ENCODE assay signal across 8 cellular contexts in genomic region chr2:69798466-69798908, GRCh38. TPM values are rescaled to one million over a fixed set of nuclear protein-coding genes. Genes with fewer than 3 reads are reported as not detected.
DNase-seq lines count a peak whose midpoint lies in the region; ATAC-seq, FAIRE-seq and TF ChIP-seq lines count a peak whose summit lies in the region.

No MANE protein-coding gene starts in this region.

- H3K27me3 ChIP-seq in astrocyte (ENCODE audit: insufficient read depth, low read length) (no peaks in the 10 kb centered on the region), left lung (no peaks in the 10 kb centered on the region), transverse colon (no peaks in the 10 kb centered on the region)

- H4K20me1 ChIP-seq in astrocyte (ENCODE audit: insufficient read depth, low read length): no peaks in the 10 kb centered on the region

- in situ Hi-C loops in transverse colon (cut with MboI; ENCODE audit: low pct_ligation_motif_present in 1 of 4, low pct_unique_long_range_greater_than_20kb in 1 of 4, low sequenced_read_pairs in 3 of 4): no loop called here

- H3K4me3 Mint-ChIP-seq in activated T-cell treated with anti-CD3 and anti-CD28 coated beads, Interleukin-2, amount 50 U/mL, for 72 hours: peak overlapping the region; percentile 37 to 52
- no peak overlapping the region for H3K4me3 Mint-ChIP-seq in activated T-cell treated with anti-CD3 and anti-CD28 coated beads, Interleukin-2, amount 50 U/mL, for 4 hours
- peak overlapping the region; percentile 73 for H3K4me3 Mint-ChIP-seq in astrocyte (ENCODE audit: unreplicated experiment)

- H3K9ac ChIP-seq in astrocyte (ENCODE audit: low read length): peak overlapping the region; percentile 85

- H3K27ac ChIP-seq in astrocyte (ENCODE audit: low read depth, low read length) (peak overlapping the region; percentile 89), left lung (peak overlapping the region; percentile 49 to 57), transverse colon (peak overlapping the region; percentile 72 to 80 (median 76))

- DNase-seq in activated T-cell treated with anti-CD3 and anti-CD28 coated beads, Interleukin-2, amount 50 U/mL, for 72 hours: no peak
- DNase-seq in activated T-cell treated with anti-CD3 and anti-CD28 coated beads, Interleukin-2, amount 50 U/mL, for 4 hours: no peak
- peak; percentile 69 for DNase-seq in astrocyte (ENCODE audit: low read depth)
- no peak for DNase-seq in left lung
- peak; percentile 14 for DNase-seq in transverse colon
- DNase-seq in NCI-H2196 treated with DMSO at 0.1 percent for 48 hours (lab: John Stamatoyannopoulos, UW; ENCODE audit: unreplicated experiment): no peak
- no peak for DNase-seq in HuH-7.5 (ENCODE audit: low spot score)
- DNase-seq in T-helper 1 cell: no peak

- H3K4me3 ChIP-seq in astrocyte (ENCODE audit: insufficient read depth, low read depth, low read length) (peak overlapping the region; percentile 62), left lung (no peak overlapping the region), transverse colon (peak overlapping the region in 3 of 4 donors; percentile 24 to 40 (median 24))

- no peaks in the 10 kb centered on the region for H3K9me3 Mint-ChIP-seq in activated T-cell treated with anti-CD3 and anti-CD28 coated beads, Interleukin-2, amount 50 U/mL, for 72 hours
- H3K9me3 Mint-ChIP-seq in activated T-cell treated with anti-CD3 and anti-CD28 coated beads, Interleukin-2, amount 50 U/mL, for 4 hours: no peaks in the 10 kb centered on the region
- no peaks in the 10 kb centered on the region for H3K9me3 Mint-ChIP-seq in astrocyte (ENCODE audit: unreplicated experiment)

- peak overlapping the region; percentile 54 for H2AFZ ChIP-seq in astrocyte (ENCODE audit: low read depth, low read length)

- no peaks in the 10 kb centered on the region for H3K27me3 Mint-ChIP-seq in activated T-cell treated with anti-CD3 and anti-CD28 coated beads, Interleukin-2, amount 50 U/mL, for 72 hours (ENCODE audit: low read depth)
- no peaks in the 10 kb centered on the region for H3K27me3 Mint-ChIP-seq in activated T-cell treated with anti-CD3 and anti-CD28 coated beads, Interleukin-2, amount 50 U/mL, for 4 hours (ENCODE audit: low read depth)
- no peaks in the 10 kb centered on the region for H3K27me3 Mint-ChIP-seq in astrocyte (ENCODE audit: low read depth, unreplicated experiment)

- no peak for ATAC-seq in activated T-cell treated with anti-CD3 and anti-CD28 coated beads, Interleukin-2, amount 50 U/mL, for 72 hours (replicated peaks in 1 of 2)
- ATAC-seq in activated T-cell treated with anti-CD3 and anti-CD28 coated beads, Interleukin-2, amount 50 U/mL, for 4 hours: no peak
- peak; percentile 79 for ATAC-seq in left lung

- no peak for TF ChIP-seq POLR2A in transverse colon (IDR thresholded peaks at IDR 0.05)

- intact Hi-C loops in left lung (cut with DNase I): no loop called here
- intact Hi-C loops in transverse colon (cut with DNase I; ENCODE audit: low total_unique reads): no loop called here

- TF ChIP-seq CTCF in astrocyte (IDR thresholded peaks at IDR 0.05; ENCODE audit: insufficient read depth, low read depth, low read length): no peak
- TF ChIP-seq CTCF in left lung (IDR thresholded peaks at IDR 0.05): no peak
- TF ChIP-seq CTCF in transverse colon (IDR thresholded peaks at IDR 0.05): no peak

- H3K79me2 ChIP-seq in astrocyte (ENCODE audit: insufficient read depth, low read length): no peaks in the 10 kb centered on the region

- H3K27ac Mint-ChIP-seq in activated T-cell treated with anti-CD3 and anti-CD28 coated beads, Interleukin-2, amount 50 U/mL, for 72 hours: no peak overlapping the region
- H3K27ac Mint-ChIP-seq in astrocyte (ENCODE audit: unreplicated experiment): peak overlapping the region; percentile 100

- H3K4me1 ChIP-seq in astrocyte (ENCODE audit: insufficient read depth, low read length) (peaks cover 20% of the 10 kb centered on the region), left lung (peaks cover 5 to 20% of the 10 kb centered on the region in 2 donors), transverse colon (peaks cover 15 to 32% (median 24%) of the 10 kb centered on the region in 4 donors)

- no peaks in the 10 kb centered on the region for H3K36me3 Mint-ChIP-seq in activated T-cell treated with anti-CD3 and anti-CD28 coated beads, Interleukin-2, amount 50 U/mL, for 72 hours (ENCODE audit: insufficient read depth in 2 of 2)
- H3K36me3 Mint-ChIP-seq in activated T-cell treated with anti-CD3 and anti-CD28 coated beads, Interleukin-2, amount 50 U/mL, for 4 hours (ENCODE audit: insufficient read depth): peaks cover 3% of the 10 kb centered on the region
- H3K36me3 Mint-ChIP-seq in astrocyte (ENCODE audit: low read depth, unreplicated experiment): peaks cover 15% of the 10 kb centered on the region

- no peaks in the 10 kb centered on the region for H3K9me3 ChIP-seq in astrocyte (ENCODE audit: insufficient read depth, low read depth, low read length)
- H3K9me3 ChIP-seq in left lung: no peaks in the 10 kb centered on the region
- H3K9me3 ChIP-seq in transverse colon: no peaks in the 10 kb centered on the region

- TF ChIP-seq EP300 in transverse colon (IDR thresholded peaks at IDR 0.05; ENCODE audit: low read depth): no peak

- peak overlapping the region; percentile 90 for H3K4me2 ChIP-seq in astrocyte (ENCODE audit: low read length)

- WGBS in transverse colon (ENCODE audit: low coverage in 1 of 2), 2 donors: 17 to 30% methylated on average over 1 to 7 of the region's 7 CpGs

- H3K4me1 Mint-ChIP-seq in activated T-cell treated with anti-CD3 and anti-CD28 coated beads, Interleukin-2, amount 50 U/mL, for 72 hours (ENCODE audit: low read depth): peaks cover 16% of the 10 kb centered on the region
- H3K4me1 Mint-ChIP-seq in activated T-cell treated with anti-CD3 and anti-CD28 coated beads, Interleukin-2, amount 50 U/mL, for 4 hours (ENCODE audit: low read depth): peaks cover 9% of the 10 kb centered on the region
- peaks cover 45% of the 10 kb centered on the region for H3K4me1 Mint-ChIP-seq in astrocyte (ENCODE audit: low read depth, unreplicated experiment)

- H3K36me3 ChIP-seq in astrocyte (ENCODE audit: insufficient read depth, low read length): no peaks in the 10 kb centered on the region
- no peaks in the 10 kb centered on the region for H3K36me3 ChIP-seq in left lung
- H3K36me3 ChIP-seq in transverse colon: no peaks in the 10 kb centered on the region

- no peak for FAIRE-seq in astrocyte (lab: Jason Lieb, UNC)

RNA-seq across cellular contexts. Expression of gene GMCL1, which starts 31.0 kb away (rescaled TPM):
- total RNA-seq in activated T-cell treated with anti-CD3 and anti-CD28 coated beads, Interleukin-2, amount 50 U/mL, for 72 hours: 10 to 100 TPM; 23.7 to 25.4 TPM
- total RNA-seq in activated T-cell treated with anti-CD3 and anti-CD28 coated beads, Interleukin-2, amount 50 U/mL, for 4 hours: 10 to 100 TPM; 10.4 to 16.4 (median 12.3) TPM
- 9.5 and 12.7 TPM in 2 replicates for total RNA-seq in astrocyte
- total RNA-seq in left lung: 10 to 100 TPM; 15.3 to 19.4 TPM
- 10 to 100 TPM in 3 of 4 donors, 1 to 10 TPM in 1; 5.0 to 82.3 (median 20.9) TPM for total RNA-seq in transverse colon

RNA-seq across cellular contexts. Expression of gene ANXA4, which starts 56.6 kb away (rescaled TPM):
- 10 to 100 TPM; 25.3 to 30.2 TPM for total RNA-seq in activated T-cell treated with anti-CD3 and anti-CD28 coated beads, Interleukin-2, amount 50 U/mL, for 72 hours
- 10 to 100 TPM in 2 of 3 donors, 1 to 10 TPM in 1; 9.6 to 12.4 (median 11.2) TPM for total RNA-seq in activated T-cell treated with anti-CD3 and anti-CD28 coated beads, Interleukin-2, amount 50 U/mL, for 4 hours
- total RNA-seq in astrocyte (122 and 132 TPM in 2 replicates), left lung (100 to 1,000 TPM; 162 to 217 TPM), transverse colon (100 to 1,000 TPM in 2 of 4 donors, 10 to 100 TPM in 2; 33.3 to 125 (median 99.4) TPM)

Comparison
In these comparisons a context has a peak if more than half of its experiments do, and no peak if none do; other contexts are left out.
1. DNase-seq: peak in astrocyte (single experiment) and transverse colon (single experiment); none in activated T-cell treated with anti-CD3 and anti-CD28 coated beads, Interleukin-2, amount 50 U/mL, for 72 hours (0 of 2), activated T-cell treated with anti-CD3 and anti-CD28 coated beads, Interleukin-2, amount 50 U/mL, for 4 hours (single experiment), left lung (0 of 2), NCI-H2196 treated with DMSO at 0.1 percent for 48 hours (single experiment), HuH-7.5 (single experiment) and T-helper 1 cell (0 of 5).
2. H3K4me3 ChIP-seq: peak in astrocyte (single experiment) and transverse colon (3 of 4); none in left lung (0 of 2).
3. Peak in every context shown above with its lines, with median percentiles within 50 percentile points of each other: H3K27ac ChIP-seq.